In the genomic region with DNA sequence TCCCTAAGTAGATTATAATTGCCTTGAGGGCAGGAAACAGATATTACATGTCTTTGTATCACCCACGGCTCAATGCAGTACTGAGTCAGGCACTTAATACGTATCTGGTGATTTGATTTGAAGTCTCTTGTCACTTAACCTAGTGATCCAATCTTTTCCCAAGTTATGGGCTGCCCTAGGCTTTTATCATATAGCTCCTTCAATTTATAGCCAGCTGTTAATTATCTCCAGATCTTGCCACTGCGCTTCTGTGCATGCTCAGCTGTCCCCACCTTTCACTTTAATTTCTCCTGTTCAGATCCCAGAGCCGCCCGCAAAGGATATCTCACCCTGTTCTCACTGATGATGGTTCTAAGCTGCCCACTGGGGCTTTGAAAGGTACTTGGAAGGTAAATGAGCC, we compare ENCODE assay signal across 22 cellular contexts. TPM values are rescaled to one million over a fixed set of nuclear protein-coding genes. Genes with fewer than 3 reads are reported as not detected.
"Had no signal": no experiment of that assay in that cellular context is flagged by ENCODE, and none has a peak within 500 bp of the region (broad histone marks: within the 10 kb centered on the region; RNA-seq: fewer than 3 reads in every experiment).

No MANE protein-coding gene starts in this region.

- DNase-seq: cortex of kidney; dorsolateral prefrontal cortex; effector CD4-positive, alpha-beta T cell; foreskin fibroblast; heart left ventricle; kidney; left lung; mesenchymal stem cell; naive thymus-derived CD4-positive, alpha-beta T cell; right lobe of liver; small intestine; stimulated activated CD4-positive, alpha-beta T cell treated with anti-CD3 and anti-CD28 coated beads, Interleukin-15, amount 100 ng/mL, for 24 hours; stimulated activated CD4-positive, alpha-beta T cell treated with anti-CD3 and anti-CD28 coated beads, Interleukin-2, amount 100 ng/mL, for 48 hours; stimulated activated naive CD4-positive, alpha-beta T cell; stimulated activated naive CD8-positive, alpha-beta T cell treated with anti-CD3 and anti-CD28 coated beads, Interleukin-15, amount 100 ng/mL, for 72 hours had no signal

- H3K27me3 ChIP-seq: dorsolateral prefrontal cortex, gastroesophageal sphincter, heart left ventricle, hepatocyte, left lung, neural progenitor cell, right lobe of liver had no signal

- H3K9me3 ChIP-seq: heart left ventricle, left lung, right lobe of liver, suprapubic skin had no signal

- H3K79me2 ChIP-seq: hepatocyte, parathyroid adenoma had no signal

- H3K4me2 ChIP-seq: hepatocyte, neural progenitor cell had no signal

- H3K4me1 ChIP-seq: gastroesophageal sphincter, neural progenitor cell, parathyroid adenoma, right lobe of liver, suprapubic skin had no signal

- H2AFZ ChIP-seq: hepatocyte, neural progenitor cell, parathyroid adenoma had no signal

- H3K27ac ChIP-seq: dorsolateral prefrontal cortex, epithelial cell of prostate, gastroesophageal sphincter, heart left ventricle, hepatocyte, left lung, neural progenitor cell, parathyroid adenoma, right lobe of liver, suprapubic skin had no signal

- H3K9ac ChIP-seq: neural progenitor cell, parathyroid adenoma had no signal

- H3K36me3 ChIP-seq: gastroesophageal sphincter, heart left ventricle, left lung, neural progenitor cell, right lobe of liver, suprapubic skin had no signal

- H3K4me3 ChIP-seq: dorsolateral prefrontal cortex, gastroesophageal sphincter, heart left ventricle, hepatocyte, left lung, neural progenitor cell, right lobe of liver, suprapubic skin had no signal

- ATAC-seq: esophagus mucosa; gastroesophageal sphincter; heart left ventricle; left lung; naive thymus-derived CD4-positive, alpha-beta T cell; stimulated activated naive CD8-positive, alpha-beta T cell treated with anti-CD3 and anti-CD28 coated beads, Interleukin-15, amount 100 ng/mL, for 72 hours had no signal

RNA-seq across cellular contexts. Expression of a gene that starts 47.0 kb away (rescaled TPM):
- polyA plus RNA-seq: naive thymus-derived CD4-positive, alpha-beta T cell had no signal
